26 cellular contexts compared by ENCODE assay signal in the genomic region with DNA sequence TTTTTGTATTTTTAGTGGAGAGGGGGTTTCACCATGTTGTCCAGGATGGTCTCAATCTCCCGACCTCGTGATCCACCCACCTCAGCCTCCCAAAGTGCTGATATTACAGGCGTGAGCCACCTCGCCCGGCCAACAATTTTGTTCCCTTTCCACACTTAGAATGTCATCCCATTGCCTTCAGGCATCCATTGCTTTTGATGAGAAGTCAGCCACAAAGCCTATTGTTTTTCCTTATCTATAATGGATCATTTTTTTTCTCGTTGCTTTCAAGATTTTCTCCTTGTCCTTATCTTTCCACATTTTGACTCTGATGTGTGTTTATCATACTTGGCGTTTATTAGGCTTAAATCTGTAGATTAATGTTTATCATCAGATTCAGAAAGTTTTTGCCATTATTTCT.
"Had no signal": no experiment of that assay in that cellular context is flagged by ENCODE, and none has a peak within 500 bp of the region (broad histone marks: within the 10 kb centered on the region; RNA-seq: fewer than 3 reads in every experiment).

No MANE protein-coding gene starts in this region.

- H3K27me3 ChIP-seq: dorsolateral prefrontal cortex, gastrocnemius medialis, left lung, ovary, spleen, tibial nerve, vagina had no signal

- H3K36me3 Mint-ChIP-seq: naive thymus-derived CD4-positive, alpha-beta T cell; stimulated activated naive B cell treated with anti-CD40 and anti-IgM and Interleukin-4, amounts not matched to agents 10 μg/mL and 1 μg/mL and 100 μg/mL, for 72 hours had no signal

- H3K4me3 ChIP-seq: dorsolateral prefrontal cortex, gastrocnemius medialis, left lung, ovary, psoas muscle, skin epidermis, spleen, thoracic aorta, tibial nerve, vagina had no signal

- H3K36me3 ChIP-seq: gastrocnemius medialis, left lung, ovary, spleen, thoracic aorta, tibial nerve, vagina had no signal

- H3K4me3 Mint-ChIP-seq: naive thymus-derived CD4-positive, alpha-beta T cell; stimulated activated naive B cell treated with anti-CD40 and anti-IgM and Interleukin-4, amounts not matched to agents 10 μg/mL and 1 μg/mL and 100 μg/mL, for 72 hours; stimulated activated naive CD8-positive, alpha-beta T cell treated with anti-CD3 and anti-CD28 coated beads, Interleukin-15, Interleukin-2, amounts not matched to agents 100 ng/mL and 50 ng/mL, for 24 hours had no signal

- FAIRE-seq: colon, islet of Langerhans had no signal

- H3K27ac Mint-ChIP-seq: naive thymus-derived CD4-positive, alpha-beta T cell; stimulated activated naive B cell treated with anti-CD40 and anti-IgM and Interleukin-4, amounts not matched to agents 10 μg/mL and 1 μg/mL and 100 μg/mL, for 72 hours; stimulated activated naive CD8-positive, alpha-beta T cell treated with anti-CD3 and anti-CD28 coated beads, Interleukin-15, Interleukin-2, amounts not matched to agents 100 ng/mL and 50 ng/mL, for 24 hours had no signal

- H3K4me1 Mint-ChIP-seq: naive thymus-derived CD4-positive, alpha-beta T cell had no signal

- H3K9me3 Mint-ChIP-seq: naive thymus-derived CD4-positive, alpha-beta T cell; stimulated activated naive CD8-positive, alpha-beta T cell treated with anti-CD3 and anti-CD28 coated beads, Interleukin-15, Interleukin-2, amounts not matched to agents 100 ng/mL and 50 ng/mL, for 24 hours had no signal

- H3K4me1 ChIP-seq: gastrocnemius medialis, left lung, vagina had no signal

- H3K9me3 ChIP-seq: gastrocnemius medialis, left lung, ovary, psoas muscle, spleen, thoracic aorta, tibial nerve, vagina had no signal

- H3K27ac ChIP-seq: dorsolateral prefrontal cortex, epithelial cell of prostate, gastrocnemius medialis, left lung, ovary, psoas muscle, skin epidermis, spleen, thoracic aorta, tibial nerve, vagina had no signal

- ATAC-seq: esophagus mucosa; gastrocnemius medialis; left cardiac atrium; left lung; naive thymus-derived CD4-positive, alpha-beta T cell; psoas muscle; right cardiac atrium; stimulated activated naive B cell treated with anti-CD40 and anti-IgM and Interleukin-4, amounts not matched to agents 10 μg/mL and 1 μg/mL and 100 μg/mL, for 72 hours had no signal

- DNase-seq: dorsolateral prefrontal cortex; effector CD4-positive, alpha-beta T cell; foreskin fibroblast; gastrocnemius medialis; head of caudate nucleus; left cardiac atrium; left lung; mesenchymal stem cell; midbrain; naive thymus-derived CD4-positive, alpha-beta T cell; occipital lobe; ovary; posterior cingulate gyrus; psoas muscle; right cardiac atrium; spleen; stimulated activated naive B cell treated with anti-CD40 and anti-IgM and Interleukin-4, amounts not matched to agents 10 μg/mL and 1 μg/mL and 100 μg/mL, for 72 hours had no signal
